Comparison of ENCODE assay signal across 21 cellular contexts in genomic region chr9:7938092-7938491, GRCh38.
DNase-seq lines count a peak whose midpoint lies in the region; ATAC-seq lines count a peak whose summit lies in the region.
"Had no signal": no experiment of that assay in that cellular context is flagged by ENCODE, and none has a peak within 500 bp of the region (broad histone marks: within the 10 kb centered on the region; RNA-seq: fewer than 3 reads in every experiment).

No MANE protein-coding gene starts in this region.

- no peak for ATAC-seq in CD4-positive, CD25-positive, alpha-beta regulatory T cell (ENCODE audit: low read depth in 2 of 2)
- no peak for ATAC-seq in T-cell (replicated peaks in 1 of 4)
- peak; percentile 93 for ATAC-seq in left colon
- ATAC-seq in naive thymus-derived CD8-positive, alpha-beta T cell = no peak
- ATAC-seq in activated CD4-positive, CD25-positive, alpha-beta regulatory T cell treated with anti-CD3 and anti-CD28 coated beads, Interleukin-2, amount 50 U/mL, for 24 hours = no peak
- ATAC-seq: CD8-positive, alpha-beta T cell; GM12878; GM23338 had no signal

- H3K4me3 Mint-ChIP-seq in CD4-positive, CD25-positive, alpha-beta regulatory T cell = no peak overlapping the region
- no peak overlapping the region for H3K4me3 Mint-ChIP-seq in T-cell
- H3K4me3 Mint-ChIP-seq in naive thymus-derived CD8-positive, alpha-beta T cell = no peak overlapping the region
- H3K4me3 Mint-ChIP-seq: B cell; CD8-positive, alpha-beta T cell; GM23338; HFFc6 had no signal

- H3K4me3 ChIP-seq in CD4-positive, CD25-positive, alpha-beta regulatory T cell (ENCODE audit: low read depth, low read length) = no peak overlapping the region
- H3K4me3 ChIP-seq: BLaER1, GM12878, GM23338, HAP-1 had no signal

- peaks cover 0 to 8% (median 0%) of the 10 kb centered on the region in 7 donors for H3K9me3 Mint-ChIP-seq in CD4-positive, CD25-positive, alpha-beta regulatory T cell
- peaks cover 2 to 15% (median 4%) of the 10 kb centered on the region in 3 donors for H3K9me3 Mint-ChIP-seq in T-cell
- peaks cover 0 to 8% (median 3%) of the 10 kb centered on the region in 9 donors for H3K9me3 Mint-ChIP-seq in naive thymus-derived CD8-positive, alpha-beta T cell

- H3K27me3 Mint-ChIP-seq in CD4-positive, CD25-positive, alpha-beta regulatory T cell = peaks cover 4% of the 10 kb centered on the region
- no peaks in the 10 kb centered on the region for H3K27me3 Mint-ChIP-seq in T-cell
- no peaks in the 10 kb centered on the region for H3K27me3 Mint-ChIP-seq in naive thymus-derived CD8-positive, alpha-beta T cell
- H3K27me3 Mint-ChIP-seq: B cell had no signal

- H3K27ac Mint-ChIP-seq in CD4-positive, CD25-positive, alpha-beta regulatory T cell = peak overlapping the region in 2 of 3 donors; percentile 10 to 65
- H3K27ac Mint-ChIP-seq in T-cell = peak overlapping the region; percentile 62 to 70
- H3K27ac Mint-ChIP-seq in naive thymus-derived CD8-positive, alpha-beta T cell = peak overlapping the region in 6 of 10 donors; percentile 45 to 96 (median 57)
- H3K27ac Mint-ChIP-seq: B cell; CD8-positive, alpha-beta T cell; GM23338; HFFc6 had no signal

- peaks cover 21% of the 10 kb centered on the region for H3K4me1 ChIP-seq in CD4-positive, CD25-positive, alpha-beta regulatory T cell (ENCODE audit: control insufficient read depth, insufficient read depth, low read length, poor library complexity, severe bottlenecking)
- H3K4me1 ChIP-seq: HAP-1 had no signal

- no peaks in the 10 kb centered on the region for H3K27me3 ChIP-seq in CD4-positive, CD25-positive, alpha-beta regulatory T cell (ENCODE audit: control insufficient read depth, insufficient read depth, low read length)
- H3K27me3 ChIP-seq: BLaER1 had no signal

- POLR2A ChIA-PET in T-cell (lab: Charles Lee) = no interaction called here
- POLR2A ChIA-PET in naive thymus-derived CD8-positive, alpha-beta T cell (lab: Charles Lee) = no interaction called here

- intact Hi-C loops in left colon (cut with DNase I, micrococcal nuclease) = no loop called here

- no peaks in the 10 kb centered on the region for H3K9me3 ChIP-seq in CD4-positive, CD25-positive, alpha-beta regulatory T cell (ENCODE audit: control insufficient read depth in 2 of 2, low read length in 2 of 2)
- H3K9me3 ChIP-seq: HAP-1 had no signal

- DNase-seq in CD4-positive, CD25-positive, alpha-beta regulatory T cell = no peak
- DNase-seq in T-cell (no peak), left colon (no peak), foreskin melanocyte (no peak), iPS-NIHi7 (ENCODE audit: extremely low spot score) (no peak)
- DNase-seq in naive thymus-derived CD8-positive, alpha-beta T cell = no peak
- DNase-seq in stimulated activated CD4-positive, alpha-beta T cell treated with anti-CD3 and anti-CD28 coated beads, Interleukin-4, amount 100 ng/mL, for 24 hours = no peak
- DNase-seq: CD8-positive, alpha-beta T cell; DMS 273 treated with DMSO at 0.1 percent for 48 hours; DMS79; EL; GDM1; HFFc6 had no signal

- no peaks in the 10 kb centered on the region for H3K36me3 ChIP-seq in CD4-positive, CD25-positive, alpha-beta regulatory T cell (ENCODE audit: control insufficient read depth, insufficient read depth, low read length)
- H3K36me3 ChIP-seq: BLaER1, HAP-1 had no signal

- no peaks in the 10 kb centered on the region for H3K36me3 Mint-ChIP-seq in CD4-positive, CD25-positive, alpha-beta regulatory T cell
- H3K36me3 Mint-ChIP-seq in T-cell = peaks cover 4% of the 10 kb centered on the region
- H3K36me3 Mint-ChIP-seq in naive thymus-derived CD8-positive, alpha-beta T cell = peaks cover 0 to 6% (median 0%) of the 10 kb centered on the region in 3 donors
- H3K36me3 Mint-ChIP-seq: CD8-positive, alpha-beta T cell had no signal

- CTCF ChIA-PET in T-cell (lab: Charles Lee) = no interaction called here

- H3K4me1 Mint-ChIP-seq in CD4-positive, CD25-positive, alpha-beta regulatory T cell = peaks cover 11 to 40% (median 20%) of the 10 kb centered on the region in 4 donors
- H3K4me1 Mint-ChIP-seq in T-cell = peaks cover 18 to 32% (median 32%) of the 10 kb centered on the region in 3 donors
- H3K4me1 Mint-ChIP-seq in naive thymus-derived CD8-positive, alpha-beta T cell = peaks cover 8 to 33% (median 22%) of the 10 kb centered on the region in 4 donors

- no peak overlapping the region for H3K27ac ChIP-seq in CD4-positive, CD25-positive, alpha-beta regulatory T cell (ENCODE audit: insufficient read depth, low read length, poor library complexity, severe bottlenecking)
- H3K27ac ChIP-seq: 22Rv1, BLaER1, C4-2B had no signal
